Comparison of ENCODE assay signal across 12 cellular contexts in genomic region chr3:113245775-113246174, GRCh38. TPM values are rescaled to one million over a fixed set of nuclear protein-coding genes. Genes with fewer than 3 reads are reported as not detected.
DNase-seq lines count a peak whose midpoint lies in the region; ATAC-seq and TF ChIP-seq lines count a peak whose summit lies in the region.
"Had no signal": no experiment of that assay in that cellular context is flagged by ENCODE, and none has a peak within 500 bp of the region (broad histone marks: within the 10 kb centered on the region; RNA-seq: fewer than 3 reads in every experiment).

No MANE protein-coding gene starts in this region.

- in situ Hi-C loops in transverse colon (cut with MboI; ENCODE audit: low pct_ligation_motif_present in 1 of 4, low pct_unique_long_range_greater_than_20kb in 1 of 4, low sequenced_read_pairs in 3 of 4) = no loop called here

- 31% methylated on average over 5 of the region's 5 CpGs for WGBS in esophagus muscularis mucosa
- WGBS in transverse colon (ENCODE audit: low coverage in 1 of 2), 2 donors = 63 to 100% methylated on average over 1 to 5 of the region's 5 CpGs

- intact Hi-C loops in esophagus muscularis mucosa (cut with DNase I) = loop anchor here (5.0 kb wide), 1 partner anchor 33 kb away; the partner anchor contains the start of gene BOC
- intact Hi-C loops in transverse colon (cut with DNase I; ENCODE audit: low total_unique reads) = no loop called here

- H3K27me3 ChIP-seq in esophagus muscularis mucosa (no peaks in the 10 kb centered on the region), transverse colon (no peaks in the 10 kb centered on the region), WERI-Rb-1 (ENCODE audit: insufficient read depth, low read depth, severe bottlenecking) (no peaks in the 10 kb centered on the region)

- H3K4me3 ChIP-seq in esophagus muscularis mucosa (no peak overlapping the region), transverse colon (no peak overlapping the region), WERI-Rb-1 (ENCODE audit: low read depth, low read length) (no peak overlapping the region)

- H3K9me3 ChIP-seq in esophagus muscularis mucosa = no peaks in the 10 kb centered on the region
- no peaks in the 10 kb centered on the region for H3K9me3 ChIP-seq in transverse colon
- H3K9me3 ChIP-seq in WERI-Rb-1 (ENCODE audit: severe bottlenecking) = no peaks in the 10 kb centered on the region

- H3K27ac ChIP-seq in esophagus muscularis mucosa (replicated peaks in 1 of 4) (peak overlapping the region; percentile 77 to 87 (median 84)), transverse colon (peak overlapping the region; percentile 67 to 87 (median 78)), WERI-Rb-1 (no peak overlapping the region)
- H3K27ac ChIP-seq: HL-60 had no signal

- TF ChIP-seq CTCF in esophagus muscularis mucosa (IDR thresholded peaks at IDR 0.05) (no peak), transverse colon (IDR thresholded peaks at IDR 0.05) (no peak), WERI-Rb-1 (IDR thresholded peaks at IDR 0.05; ENCODE audit: low read depth, low read length) (no peak)

- H3K36me3 ChIP-seq in esophagus muscularis mucosa (peaks cover 0 to 16% (median 10%) of the 10 kb centered on the region in 4 donors), transverse colon (no peaks in the 10 kb centered on the region), WERI-Rb-1 (no peaks in the 10 kb centered on the region)

- peak; percentile 33 for DNase-seq in NCI-H82 treated with DMSO at 0.1 percent for 48 hours (lab: John Stamatoyannopoulos, UW; ENCODE audit: unreplicated experiment)
- no peak for DNase-seq in esophagus muscularis mucosa (ENCODE audit: extremely low spot score)
- DNase-seq in myocyte (ENCODE audit: low read depth) = peak; percentile 88
- DNase-seq in transverse colon = no peak
- DNase-seq in WERI-Rb-1 = no peak
- DNase-seq in glomerular visceral epithelial cell (ENCODE audit: extremely low spot score) = no peak
- DNase-seq in SHP77 (lab: John Stamatoyannopoulos, UW) = no peak
- DNase-seq: amygdala, erythroblast, NCI-H1417 had no signal

- peaks cover 11 to 91% (median 88%) of the 10 kb centered on the region in 4 donors for H3K4me1 ChIP-seq in esophagus muscularis mucosa
- peaks cover 12 to 51% (median 23%) of the 10 kb centered on the region in 4 donors for H3K4me1 ChIP-seq in transverse colon

- TF ChIP-seq POLR2A in esophagus muscularis mucosa (IDR thresholded peaks at IDR 0.05; ENCODE audit: low read depth) (no peak), transverse colon (IDR thresholded peaks at IDR 0.05) (no peak)

- TF ChIP-seq EP300 in esophagus muscularis mucosa (IDR thresholded peaks at IDR 0.05) (no peak), transverse colon (IDR thresholded peaks at IDR 0.05; ENCODE audit: low read depth) (no peak)

- ATAC-seq in GM21723 (IDR thresholded peaks at IDR 0.05; ENCODE audit: unreplicated experiment) = no peak

RNA-seq across cellular contexts. Expression of gene BOC, which starts 34.4 kb away (rescaled TPM):
- total RNA-seq in esophagus muscularis mucosa (100 to 1,000 TPM in 1 of 4 donors, 10 to 100 TPM in 3; 87.2 to 119 (median 90.8) TPM), myocyte (10.7 and 22.8 TPM in 2 replicates), transverse colon (10 to 100 TPM; 15.2 to 77.4 (median 45.4) TPM)
- 6.2 TPM for polyA plus RNA-seq in myocyte (2012)

Comparison
In these comparisons a context has a peak if more than half of its experiments do, and no peak if none do; other contexts are left out.
1. DNase-seq: peak in NCI-H82 treated with DMSO at 0.1 percent for 48 hours (single experiment) and myocyte (single experiment); none in esophagus muscularis mucosa (single experiment), transverse colon (single experiment), WERI-Rb-1 (single experiment), glomerular visceral epithelial cell (single experiment) and SHP77 (0 of 2).